ENCODE assay signal across 18 cellular contexts in the genomic region with DNA sequence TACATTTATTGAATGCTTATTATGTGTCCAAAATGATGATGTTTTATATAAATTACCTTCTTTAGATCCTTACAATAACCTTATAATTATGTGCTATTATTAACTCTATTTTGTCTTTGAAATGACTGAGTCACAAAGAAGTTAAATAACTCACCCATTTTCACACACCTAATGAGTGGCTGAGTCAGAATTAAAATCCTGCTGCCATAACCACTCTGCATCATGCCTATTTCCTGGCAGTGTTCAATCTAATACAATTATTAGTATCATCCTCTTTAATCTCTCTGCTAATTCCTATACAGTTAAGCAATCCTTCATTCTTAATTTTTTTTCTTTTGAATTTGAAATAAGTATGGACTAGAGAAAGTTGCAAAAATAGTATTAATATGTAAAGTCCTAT.
DNase-seq lines count a peak whose midpoint lies in the region; ATAC-seq, FAIRE-seq and TF ChIP-seq lines count a peak whose summit lies in the region.
"Had no signal": no experiment of that assay in that cellular context is flagged by ENCODE, and none has a peak within 500 bp of the region (broad histone marks: within the 10 kb centered on the region; RNA-seq: fewer than 3 reads in every experiment).

No MANE protein-coding gene starts in this region.

- no peak overlapping the region for H3K27ac ChIP-seq in HepG2 (ENCODE audit: extremely low read length, insufficient read depth, low read length)
- H3K27ac ChIP-seq: BLaER1, HL-60 had no signal

- ATAC-seq in stimulated activated naive CD8-positive, alpha-beta T cell treated with anti-CD3 and anti-CD28 coated beads, Interleukin-15, amount 100 ng/mL, for 72 hours = peak; percentile 59
- no peak for ATAC-seq in stimulated activated naive CD8-positive, alpha-beta T cell treated with anti-CD3 and anti-CD28 coated beads, Interleukin-15, Interleukin-2, amounts not matched to agents 100 U/mL and 50 U/mL, for 24 hours
- no peak for ATAC-seq in HepG2
- ATAC-seq: GM23338 had no signal

- no peaks in the 10 kb centered on the region for H3K4me1 ChIP-seq in HepG2 (ENCODE audit: insufficient read depth, low read length)
- H3K4me1 ChIP-seq: Caco-2 had no signal

- H3K4me3 ChIP-seq in bronchial epithelial cell (ENCODE audit: low read depth, low read length) (no peak overlapping the region), HepG2 (replicated peaks in 1 of 3; ENCODE audit: insufficient read depth in 1 of 3, low read depth in 2 of 3, low read length in 3 of 3) (no peak overlapping the region)
- H3K4me3 ChIP-seq: BLaER1, GM23338 had no signal

- TF ChIP-seq EP300 in HepG2 (IDR thresholded peaks at IDR 0.05; ENCODE audit: low read depth in 2 of 2, low read length in 2 of 2) = no peak
- TF ChIP-seq EP300 in HepG2 (CRISPR knock-in tag; IDR thresholded peaks at IDR 0.05; ENCODE audit: borderline replicate concordance) = no peak

- FAIRE-seq in bronchial epithelial cell (lab: Jason Lieb, UNC) (no peak), HepG2 (lab: Jason Lieb, UNC) (no peak)
- FAIRE-seq: GM18507 had no signal

- peak overlapping the region in 1 of 2 donors; percentile 79 for H3K27ac Mint-ChIP-seq in stimulated activated naive CD8-positive, alpha-beta T cell treated with anti-CD3 and anti-CD28 coated beads, Interleukin-15, amount 100 ng/mL, for 72 hours
- H3K27ac Mint-ChIP-seq: CD8-positive, alpha-beta memory T cell; GM23338 had no signal

- no peak for DNase-seq in stimulated activated naive CD8-positive, alpha-beta T cell treated with anti-CD3 and anti-CD28 coated beads, Interleukin-15, amount 100 ng/mL, for 72 hours
- DNase-seq in stimulated activated naive CD8-positive, alpha-beta T cell treated with anti-CD3 and anti-CD28 coated beads, Interleukin-15, Interleukin-2, amounts not matched to agents 100 U/mL and 50 U/mL, for 24 hours = no peak
- DNase-seq in bronchial epithelial cell (ENCODE audit: low read depth) = peak; percentile 58
- DNase-seq in kidney tubule cell (ENCODE audit: low spot score) = peak; percentile 6
- no peak for DNase-seq in HPDE6-E6E7 (ENCODE audit: extremely low spot score)
- DNase-seq in HepG2 (ENCODE audit: low spot score) = no peak
- DNase-seq in NOMO-1 (lab: John Stamatoyannopoulos, UW; ENCODE audit: unreplicated experiment in 2 of 2) = no peak
- DNase-seq: 8988T; AML-193; Caco-2; CD8-positive, alpha-beta memory T cell; DMS53; GF-D8; H7 had no signal

- H3K4me2 ChIP-seq in HepG2 (ENCODE audit: low read depth, low read length) = no peak overlapping the region
- H3K4me2 ChIP-seq: BLaER1, GM23338 had no signal

- TF ChIP-seq RAD21 in HepG2 (CRISPR knock-in tag; IDR thresholded peaks at IDR 0.05) = no peak

- POLR2A ChIA-PET in HepG2 (lab: Yijun Ruan, JAX) = no interaction called here

- H3K4me1 Mint-ChIP-seq in stimulated activated naive CD8-positive, alpha-beta T cell treated with anti-CD3 and anti-CD28 coated beads, Interleukin-15, amount 100 ng/mL, for 72 hours = peaks cover 13% of the 10 kb centered on the region

- peak overlapping the region in 1 of 2 donors; percentile 53 for H3K4me3 Mint-ChIP-seq in stimulated activated naive CD8-positive, alpha-beta T cell treated with anti-CD3 and anti-CD28 coated beads, Interleukin-15, amount 100 ng/mL, for 72 hours
- H3K4me3 Mint-ChIP-seq: CD8-positive, alpha-beta memory T cell; GM23338 had no signal

- H3K27me3 ChIP-seq in bronchial epithelial cell (ENCODE audit: control insufficient read depth, insufficient read depth, low read length) = no peaks in the 10 kb centered on the region
- H3K27me3 ChIP-seq in HepG2 (ENCODE audit: control insufficient read depth in 1 of 2, insufficient read depth in 2 of 2, low read length in 2 of 2) = no peaks in the 10 kb centered on the region; a peak in 1 of 5 replicates
- H3K27me3 ChIP-seq: BLaER1 had no signal

- CTCF ChIA-PET in HepG2 (lab: Yijun Ruan, JAX; ENCODE audit: low intra/inter-chr PET ratio, low total read pairs) = no interaction called here

- H4K20me1 ChIP-seq in HepG2 (ENCODE audit: insufficient read depth, low read length) = no peaks in the 10 kb centered on the region
- H4K20me1 ChIP-seq: BLaER1 had no signal

- no peaks in the 10 kb centered on the region for H3K79me2 ChIP-seq in HepG2 (ENCODE audit: insufficient read depth, low read length)

- peaks cover 8 to 12% of the 10 kb centered on the region in 2 donors for H3K9me3 Mint-ChIP-seq in stimulated activated naive CD8-positive, alpha-beta T cell treated with anti-CD3 and anti-CD28 coated beads, Interleukin-15, amount 100 ng/mL, for 72 hours
- H3K9me3 Mint-ChIP-seq: CD8-positive, alpha-beta memory T cell had no signal

- in situ Hi-C loops in HepG2 (cut with HindIII; ENCODE audit: extremely low pct_ligation_motif_present, low pct_unique_long_range_greater_than_20kb) = no loop called here

- H2AFZ ChIP-seq in HepG2 (ENCODE audit: low read length) = no peak overlapping the region
- H2AFZ ChIP-seq: GM23338 had no signal

- intact Hi-C loops in HepG2 (cut with micrococcal nuclease; ENCODE audit: unreplicated experiment) = no loop called here

- H3K36me3 ChIP-seq in bronchial epithelial cell (ENCODE audit: control insufficient read depth, insufficient read depth, low read length) (no peaks in the 10 kb centered on the region), HepG2 (replicated peaks in 1 of 2; ENCODE audit: control insufficient read depth in 1 of 2, insufficient read depth in 2 of 2, low read length in 2 of 2) (no peaks in the 10 kb centered on the region)
- H3K36me3 ChIP-seq: BLaER1 had no signal

- BruUV-seq in HepG2 (replicated peaks; lab: Mats Ljungman, UMichigan) = no TSS peak

- TF ChIP-seq CTCF in bronchial epithelial cell (IDR thresholded peaks at IDR 0.05; ENCODE audit: insufficient read depth, low read length, severe bottlenecking) (no peak), HepG2 (CRISPR knock-in tag; IDR thresholded peaks at IDR 0.05) (no peak)

- no peaks in the 10 kb centered on the region for H3K9me3 ChIP-seq in HepG2 (ENCODE audit: low read length)
- H3K9me3 ChIP-seq: Caco-2 had no signal

- H3K9ac ChIP-seq in HepG2 (ENCODE audit: insufficient read depth, low read depth, low read length) = no peak overlapping the region
- H3K9ac ChIP-seq: BLaER1 had no signal

- TF ChIP-seq POLR2A in HepG2 (IDR thresholded peaks at IDR 0.05; ENCODE audit: insufficient read depth in 1 of 2, low read depth in 2 of 2, low read length in 2 of 2) = no peak

- no peaks in the 10 kb centered on the region for H3K27me3 Mint-ChIP-seq in stimulated activated naive CD8-positive, alpha-beta T cell treated with anti-CD3 and anti-CD28 coated beads, Interleukin-15, amount 100 ng/mL, for 72 hours

TF ChIP-seq in HepG2, 621 proteins besides CTCF, POLR2A, EP300 and RAD21 (continues in another document):
- TF ChIP-seq, protein P1, sequence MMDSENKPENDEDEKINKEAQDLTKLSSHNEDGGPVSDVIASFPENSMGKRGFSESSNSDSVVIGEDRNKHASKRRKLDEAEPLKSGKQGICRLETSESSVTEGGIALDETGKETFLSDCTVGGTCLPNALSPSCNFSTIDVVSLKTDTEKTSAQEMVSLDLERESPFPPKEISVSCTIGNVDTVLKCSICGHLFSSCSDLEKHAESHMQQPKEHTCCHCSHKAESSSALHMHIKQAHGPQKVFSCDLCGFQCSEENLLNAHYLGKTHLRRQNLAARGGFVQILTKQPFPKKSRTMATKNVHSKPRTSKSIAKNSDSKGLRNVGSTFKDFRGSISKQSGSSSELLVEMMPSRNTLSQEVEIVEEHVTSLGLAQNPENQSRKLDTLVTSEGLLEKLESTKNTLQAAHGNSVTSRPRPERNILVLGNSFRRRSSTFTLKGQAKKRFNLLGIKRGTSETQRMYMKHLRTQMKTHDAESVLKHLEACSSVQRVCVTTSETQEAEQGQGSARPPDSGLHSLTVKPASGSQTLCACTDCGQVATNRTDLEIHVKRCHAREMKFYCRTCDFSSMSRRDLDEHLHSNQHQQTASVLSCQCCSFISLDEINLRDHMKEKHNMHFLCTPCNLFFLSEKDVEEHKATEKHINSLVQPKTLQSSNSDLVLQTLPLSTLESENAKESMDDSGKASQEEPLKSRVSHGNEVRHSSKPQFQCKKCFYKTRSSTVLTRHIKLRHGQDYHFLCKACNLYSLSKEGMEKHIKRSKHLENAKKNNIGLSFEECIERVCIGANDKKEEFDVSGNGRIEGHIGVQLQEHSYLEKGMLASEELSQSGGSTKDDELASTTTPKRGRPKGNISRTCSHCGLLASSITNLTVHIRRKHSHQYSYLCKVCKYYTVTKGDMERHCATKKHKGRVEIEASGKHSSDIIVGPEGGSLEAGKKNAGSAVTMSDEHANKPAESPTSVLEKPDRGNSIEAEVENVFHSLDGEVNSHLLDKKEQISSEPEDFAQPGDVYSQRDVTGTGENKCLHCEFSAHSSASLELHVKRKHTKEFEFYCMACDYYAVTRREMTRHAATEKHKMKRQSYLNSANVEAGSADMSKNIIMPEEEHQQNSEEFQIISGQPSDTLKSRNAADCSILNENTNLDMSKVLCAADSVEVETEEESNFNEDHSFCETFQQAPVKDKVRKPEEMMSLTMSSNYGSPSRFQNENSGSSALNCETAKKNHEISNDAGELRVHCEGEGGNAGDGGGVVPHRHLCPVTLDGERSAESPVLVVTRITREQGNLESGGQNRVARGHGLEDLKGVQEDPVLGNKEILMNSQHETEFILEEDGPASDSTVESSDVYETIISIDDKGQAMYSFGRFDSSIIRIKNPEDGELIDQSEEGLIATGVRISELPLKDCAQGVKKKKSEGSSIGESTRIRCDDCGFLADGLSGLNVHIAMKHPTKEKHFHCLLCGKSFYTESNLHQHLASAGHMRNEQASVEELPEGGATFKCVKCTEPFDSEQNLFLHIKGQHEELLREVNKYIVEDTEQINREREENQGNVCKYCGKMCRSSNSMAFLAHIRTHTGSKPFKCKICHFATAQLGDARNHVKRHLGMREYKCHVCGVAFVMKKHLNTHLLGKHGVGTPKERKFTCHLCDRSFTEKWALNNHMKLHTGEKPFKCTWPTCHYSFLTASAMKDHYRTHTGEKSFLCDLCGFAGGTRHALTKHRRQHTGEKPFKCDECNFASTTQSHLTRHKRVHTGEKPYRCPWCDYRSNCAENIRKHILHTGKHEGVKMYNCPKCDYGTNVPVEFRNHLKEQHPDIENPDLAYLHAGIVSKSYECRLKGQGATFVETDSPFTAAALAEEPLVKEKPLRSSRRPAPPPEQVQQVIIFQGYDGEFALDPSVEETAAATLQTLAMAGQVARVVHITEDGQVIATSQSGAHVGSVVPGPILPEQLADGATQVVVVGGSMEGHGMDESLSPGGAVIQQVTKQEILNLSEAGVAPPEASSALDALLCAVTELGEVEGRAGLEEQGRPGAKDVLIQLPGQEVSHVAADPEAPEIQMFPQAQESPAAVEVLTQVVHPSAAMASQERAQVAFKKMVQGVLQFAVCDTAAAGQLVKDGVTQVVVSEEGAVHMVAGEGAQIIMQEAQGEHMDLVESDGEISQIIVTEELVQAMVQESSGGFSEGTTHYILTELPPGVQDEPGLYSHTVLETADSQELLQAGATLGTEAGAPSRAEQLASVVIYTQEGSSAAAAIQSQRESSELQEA (CRISPR knock-in tag; IDR thresholded peaks at IDR 0.05; ENCODE audit: not compliant biosample characterization) = no peak
- no peak for TF ChIP-seq FOXK1 (CRISPR knock-in tag; IDR thresholded peaks at IDR 0.05; ENCODE audit: borderline replicate concordance, low read depth)
- TF ChIP-seq TBP (CRISPR knock-in tag; IDR thresholded peaks at IDR 0.05) = no peak
- no peak for TF ChIP-seq XRCC5 (optimal IDR thresholded peaks at IDR 0.05; ENCODE audit: low read length)

Comparison
In these comparisons a context has a peak if more than half of its experiments do, and no peak if none do; other contexts are left out.
1. DNase-seq: peak in bronchial epithelial cell (single experiment) and kidney tubule cell (single experiment); none in stimulated activated naive CD8-positive, alpha-beta T cell treated with anti-CD3 and anti-CD28 coated beads, Interleukin-15, amount 100 ng/mL, for 72 hours (0 of 2), stimulated activated naive CD8-positive, alpha-beta T cell treated with anti-CD3 and anti-CD28 coated beads, Interleukin-15, Interleukin-2, amounts not matched to agents 100 U/mL and 50 U/mL, for 24 hours (single experiment), HPDE6-E6E7 (single experiment), HepG2 (single experiment) and NOMO-1 (0 of 2).